Comparison of ENCODE assay signal across 26 cellular contexts in the genomic region with DNA sequence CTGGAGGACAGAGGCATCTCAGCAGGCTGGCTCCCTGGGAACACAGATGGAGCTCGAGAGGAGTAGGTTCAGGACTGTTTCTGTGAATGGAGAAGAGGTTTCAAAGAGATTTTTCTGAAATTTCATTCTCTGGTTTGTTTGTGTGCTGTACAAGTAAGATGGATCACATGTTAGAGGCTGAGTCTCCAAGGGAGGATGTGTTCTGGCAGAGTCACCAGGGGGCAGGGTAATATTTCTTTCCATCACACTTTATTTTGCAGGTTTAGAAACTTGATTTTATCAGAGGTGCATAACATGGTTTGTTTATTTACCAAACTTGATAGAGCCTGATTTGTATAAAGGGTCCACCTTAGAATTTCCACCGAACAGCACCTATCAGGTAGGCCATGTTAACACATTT.
"Had no signal": no experiment of that assay in that cellular context is flagged by ENCODE, and none has a peak within 500 bp of the region (broad histone marks: within the 10 kb centered on the region; RNA-seq: fewer than 3 reads in every experiment).

No MANE protein-coding gene starts in this region.

- H3K4me3 ChIP-seq: colonic mucosa, dorsolateral prefrontal cortex, esophagus squamous epithelium, heart left ventricle, mucosa of descending colon had no signal

- H3K9me3 ChIP-seq: colonic mucosa, esophagus squamous epithelium, heart left ventricle, mucosa of descending colon had no signal

- ATAC-seq: activated CD8-positive, alpha-beta T cell treated with anti-CD3 and anti-CD28 coated beads, Interleukin-2, amount 10 ng/mL, durations not matched to agents 7 days and 5 days; effector memory CD8-positive, alpha-beta T cell; heart left ventricle; left colon; mucosa of descending colon; sciatic nerve; stimulated activated memory B cell treated with anti-CD40 and anti-IgM and Interleukin-4, amounts not matched to agents 10 μg/mL and 1 μg/mL and 100 μg/mL, for 72 hours; T-cell had no signal

- H3K4me3 Mint-ChIP-seq: activated CD8-positive, alpha-beta T cell treated with anti-CD3 and anti-CD28 coated beads, Interleukin-2, amount 10 ng/mL, durations not matched to agents 7 days and 5 days; activated naive CD4-positive, alpha-beta T cell treated with anti-CD3 and anti-CD28 coated beads, Interleukin-2, amount 50 U/mL, for 24 hours; activated T-helper 1 cell treated with anti-CD3 and anti-CD28 coated beads, Interleukin-12 subunit alpha, Interleukin-12 subunit beta, Interleukin-2, Interleukin-4 antibody, amounts not matched to agents 30 ng/mL and 10 ng/mL and 1 ng/mL, durations not matched to agents 14 hours and 24 hours and 36 hours; brain; effector memory CD8-positive, alpha-beta T cell; memory B cell; nephron progenitor cell; stimulated activated memory B cell treated with anti-CD40 and anti-IgM and Interleukin-4, amounts not matched to agents 10 μg/mL and 1 μg/mL and 100 μg/mL, for 72 hours; T-cell; T-helper 2 cell treated with Interferon-gamma antibody and Interleukin-4, amounts not matched to agents 5 μg/mL and 100 μg/mL, for 36 hours; type B pancreatic cell had no signal

- H3K27me3 ChIP-seq: colonic mucosa, esophagus squamous epithelium, heart left ventricle had no signal

- H3K36me3 ChIP-seq: colonic mucosa, esophagus squamous epithelium, heart left ventricle, WERI-Rb-1 had no signal

- H3K4me1 Mint-ChIP-seq: activated naive CD4-positive, alpha-beta T cell treated with anti-CD3 and anti-CD28 coated beads, Interleukin-2, amount 50 U/mL, for 24 hours; brain; memory B cell; nephron progenitor cell; stimulated activated memory B cell treated with anti-CD40 and anti-IgM and Interleukin-4, amounts not matched to agents 10 μg/mL and 1 μg/mL and 100 μg/mL, for 72 hours; T-cell had no signal

- DNase-seq: activated CD4-positive, alpha-beta T cell treated with anti-CD3 and anti-CD28 coated beads for 1 hour; activated CD4-positive, alpha-beta T cell treated with anti-CD3 and anti-CD28 coated beads, Interleukin-2, amount 50 U/mL, for 1 hour; activated CD8-positive, alpha-beta T cell treated with anti-CD3 and anti-CD28 coated beads, Interleukin-2, amount 10 ng/mL, durations not matched to agents 7 days and 5 days; activated gamma-delta T cell; aorta; central memory CD4-positive, alpha-beta T cell; colonic mucosa; dorsolateral prefrontal cortex; effector memory CD8-positive, alpha-beta T cell; esophagus squamous epithelium; heart left ventricle; left colon; mucosa of descending colon; nephron progenitor cell; nucleus accumbens; small intestine; T-cell; WERI-Rb-1 had no signal

- H3K27ac Mint-ChIP-seq: activated CD8-positive, alpha-beta T cell treated with anti-CD3 and anti-CD28 coated beads, Interleukin-2, amount 10 ng/mL, durations not matched to agents 7 days and 5 days; activated naive CD4-positive, alpha-beta T cell treated with anti-CD3 and anti-CD28 coated beads, Interleukin-2, amount 50 U/mL, for 24 hours; activated T-helper 1 cell treated with anti-CD3 and anti-CD28 coated beads, Interleukin-12 subunit alpha, Interleukin-12 subunit beta, Interleukin-2, Interleukin-4 antibody, amounts not matched to agents 30 ng/mL and 10 ng/mL and 1 ng/mL, durations not matched to agents 14 hours and 24 hours and 36 hours; brain; effector memory CD8-positive, alpha-beta T cell; memory B cell; nephron progenitor cell; stimulated activated memory B cell treated with anti-CD40 and anti-IgM and Interleukin-4, amounts not matched to agents 10 μg/mL and 1 μg/mL and 100 μg/mL, for 72 hours; T-cell; T-helper 2 cell treated with Interferon-gamma antibody and Interleukin-4, amounts not matched to agents 5 μg/mL and 100 μg/mL, for 36 hours; type B pancreatic cell had no signal

- H3K36me3 Mint-ChIP-seq: activated naive CD4-positive, alpha-beta T cell treated with anti-CD3 and anti-CD28 coated beads, Interleukin-2, amount 50 U/mL, for 24 hours; brain; stimulated activated memory B cell treated with anti-CD40 and anti-IgM and Interleukin-4, amounts not matched to agents 10 μg/mL and 1 μg/mL and 100 μg/mL, for 72 hours; T-cell; type B pancreatic cell had no signal

- H3K9me3 Mint-ChIP-seq: activated naive CD4-positive, alpha-beta T cell treated with anti-CD3 and anti-CD28 coated beads, Interleukin-2, amount 50 U/mL, for 24 hours; activated T-helper 1 cell treated with anti-CD3 and anti-CD28 coated beads, Interleukin-12 subunit alpha, Interleukin-12 subunit beta, Interleukin-2, Interleukin-4 antibody, amounts not matched to agents 30 ng/mL and 10 ng/mL and 1 ng/mL, durations not matched to agents 14 hours and 24 hours and 36 hours; memory B cell; T-helper 2 cell treated with Interferon-gamma antibody and Interleukin-4, amounts not matched to agents 5 μg/mL and 100 μg/mL, for 36 hours had no signal

- H3K4me1 ChIP-seq: colonic mucosa had no signal

- H3K27ac ChIP-seq: colonic mucosa, dorsolateral prefrontal cortex, esophagus squamous epithelium, heart left ventricle, WERI-Rb-1 had no signal
